In the genomic region with DNA sequence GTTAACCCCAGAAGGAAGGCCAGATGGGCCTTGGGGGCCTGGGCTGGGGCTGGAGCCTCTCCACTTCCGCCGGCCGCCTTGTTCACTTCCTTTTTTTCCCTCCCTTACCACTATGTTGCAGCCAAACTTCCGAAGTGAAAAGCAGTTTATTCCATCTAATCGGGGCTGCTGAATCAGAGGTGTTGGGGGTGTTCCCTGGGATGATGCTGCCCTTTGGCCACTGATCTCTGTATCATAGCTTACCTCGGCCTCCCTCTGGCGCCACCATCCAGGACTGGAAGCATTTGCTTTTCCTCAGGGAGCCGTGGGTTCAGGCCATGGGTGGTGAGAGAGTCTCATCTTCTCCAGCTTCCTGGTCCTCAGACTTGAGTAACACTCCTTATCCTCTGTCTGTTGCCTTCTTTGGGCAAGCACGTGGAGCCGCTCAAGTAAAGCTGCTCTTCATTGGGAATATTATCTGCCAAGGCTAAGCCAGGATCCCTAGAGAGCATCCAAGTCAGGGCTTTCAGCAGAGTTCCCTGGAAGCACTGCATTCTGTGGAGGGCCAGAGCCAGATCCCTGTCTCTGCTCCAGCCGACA, we compare ENCODE assay signal across 13 cellular contexts. TPM values are rescaled to one million over a fixed set of nuclear protein-coding genes. Genes with fewer than 3 reads are reported as not detected.
DNase-seq lines count a peak whose midpoint lies in the region; ATAC-seq and TF ChIP-seq lines count a peak whose summit lies in the region.
"Had no signal": no experiment of that assay in that cellular context is flagged by ENCODE, and none has a peak within 500 bp of the region (broad histone marks: within the 10 kb centered on the region; RNA-seq: fewer than 3 reads in every experiment).

No MANE protein-coding gene starts in this region.

- no peaks in the 10 kb centered on the region for H3K9me2 ChIP-seq in HCT116 (ENCODE audit: insufficient read depth)

- no peaks in the 10 kb centered on the region for H3K9me3 Mint-ChIP-seq in immature natural killer cell
- H3K9me3 Mint-ChIP-seq in stimulated activated naive B cell treated with anti-CD40 and anti-IgM and Interleukin-4, amounts not matched to agents 10 μg/mL and 1 μg/mL and 100 μg/mL, for 72 hours: no peaks in the 10 kb centered on the region

- no peak for TF ChIP-seq CTCF in HCT116 (IDR thresholded peaks at IDR 0.05 in 2 of 3, conservative IDR thresholded peaks at IDR 0.05 in 1 of 3; ENCODE audit: borderline replicate concordance in 1 of 3, insufficient read depth in 1 of 3, low read depth in 2 of 3, low read length in 2 of 3)

- H3K4me2 ChIP-seq in HCT116 (ENCODE audit: low read length): no peak overlapping the region

- no peak overlapping the region for H2AFZ ChIP-seq in HCT116 (ENCODE audit: low read depth, low read length, poor library complexity, severe bottlenecking)

- intact Hi-C loops in HCT116 (cut with micrococcal nuclease): no loop called here

- H3K9me3 ChIP-seq in HCT116 (ENCODE audit: control insufficient read depth in 1 of 2, insufficient read depth in 1 of 2, low read depth in 1 of 2, low read length in 2 of 2) (no peaks in the 10 kb centered on the region), adipocyte (ENCODE audit: control insufficient read depth, low read length) (no peaks in the 10 kb centered on the region)

- H3K36me3 Mint-ChIP-seq in immature natural killer cell: peaks cover 0 to 5% (median 0%) of the 10 kb centered on the region in 3 donors
- peaks cover 12 to 25% of the 10 kb centered on the region in 2 donors for H3K36me3 Mint-ChIP-seq in stimulated activated naive B cell treated with anti-CD40 and anti-IgM and Interleukin-4, amounts not matched to agents 10 μg/mL and 1 μg/mL and 100 μg/mL, for 72 hours

- H3K36me3 ChIP-seq in HCT116 (ENCODE audit: control insufficient read depth in 1 of 2, insufficient read depth in 2 of 2, low read length in 2 of 2) (no peaks in the 10 kb centered on the region), adipocyte (ENCODE audit: control insufficient read depth, insufficient read depth, low read length, severe bottlenecking) (no peaks in the 10 kb centered on the region)

- H3K27ac ChIP-seq in HCT116 (ENCODE audit: low read depth, low read length): no peak overlapping the region
- H3K27ac ChIP-seq: RWPE1 had no signal

- TF ChIP-seq RAD21 in HCT116 (IDR thresholded peaks at IDR 0.05; ENCODE audit: low read depth): no peak

- H3K4me1 Mint-ChIP-seq in immature natural killer cell: peaks cover 22 to 30% of the 10 kb centered on the region in 2 donors
- peaks cover 21 to 44% of the 10 kb centered on the region in 2 donors for H3K4me1 Mint-ChIP-seq in stimulated activated naive B cell treated with anti-CD40 and anti-IgM and Interleukin-4, amounts not matched to agents 10 μg/mL and 1 μg/mL and 100 μg/mL, for 72 hours

- ATAC-seq in HCT116: peak; percentile 58; the same call in 1 of the 2 replicates
- ATAC-seq in stimulated activated naive B cell treated with anti-CD40 and anti-IgM and Interleukin-4, amounts not matched to agents 10 μg/mL and 1 μg/mL and 100 μg/mL, for 72 hours (replicated peaks): no peak
- ATAC-seq in GM18517 (IDR thresholded peaks at IDR 0.05; ENCODE audit: unreplicated experiment): no peak

- H3K4me1 ChIP-seq in HCT116 (ENCODE audit: control insufficient read depth in 1 of 2, insufficient read depth in 2 of 2, low read length in 2 of 2) (peaks cover 18 to 24% of the 10 kb centered on the region in 2 experiments; a peak in 2 of 4 replicates), adipocyte (ENCODE audit: control insufficient read depth, insufficient read depth, low read length) (peaks cover 23% of the 10 kb centered on the region)

- no peak for TF ChIP-seq POLR2A in HCT116 (IDR thresholded peaks at IDR 0.05; ENCODE audit: borderline replicate concordance, extremely low read depth, insufficient read depth, insufficient read length)

- CTCF ChIA-PET in HCT116 (lab: Charles Lee): no interaction called here

- peaks cover 4% of the 10 kb centered on the region; the same call in 1 of the 2 replicates for H3K79me2 ChIP-seq in HCT116 (ENCODE audit: insufficient read depth, low read length)

- peaks cover 0 to 2% (median 1%) of the 10 kb centered on the region in 3 donors for H3K27me3 Mint-ChIP-seq in immature natural killer cell (ENCODE audit: low read depth in 3 of 3)
- no peaks in the 10 kb centered on the region for H3K27me3 Mint-ChIP-seq in stimulated activated naive B cell treated with anti-CD40 and anti-IgM and Interleukin-4, amounts not matched to agents 10 μg/mL and 1 μg/mL and 100 μg/mL, for 72 hours

- no peak overlapping the region for H3K9ac ChIP-seq in HCT116 (ENCODE audit: low read length)
- no peak overlapping the region for H3K9ac ChIP-seq in adipocyte (ENCODE audit: low read length)

- H3K4me3 Mint-ChIP-seq in immature natural killer cell: no peak overlapping the region
- no peak overlapping the region for H3K4me3 Mint-ChIP-seq in stimulated activated naive B cell treated with anti-CD40 and anti-IgM and Interleukin-4, amounts not matched to agents 10 μg/mL and 1 μg/mL and 100 μg/mL, for 72 hours

- RAD21 ChIA-PET in HCT116 (lab: Charles Lee; ENCODE audit: low non-redundant PET in 1 of 2, low total read pairs in 2 of 2, uncharacterized antibody in 2 of 2, unreplicated experiment in 2 of 2): no interaction called here

- BruUV-seq in HCT116 (replicated peaks; lab: Mats Ljungman, UMichigan): no TSS peak

- DNase-seq in HCT116 (ENCODE audit: low read depth, low spot score) (no peak), adipocyte (ENCODE audit: low read depth) (no peak), immature natural killer cell (no peak), cerebellar cortex (ENCODE audit: low spot score) (no peak), kidney glomerular epithelial cell (lab: John Stamatoyannopoulos, UW) (no peak)
- no peak for DNase-seq in stimulated activated naive B cell treated with anti-CD40 and anti-IgM and Interleukin-4, amounts not matched to agents 10 μg/mL and 1 μg/mL and 100 μg/mL, for 72 hours
- DNase-seq in activated CD4-positive, alpha-beta T cell treated with anti-CD3 and anti-CD28 coated beads for 1 hour: no peak
- DNase-seq: activated CD8-positive, alpha-beta memory T cell treated with anti-CD3 and anti-CD28 coated beads, Interleukin-2, amount 50 U/mL, for 48 hours; NCI-H1092 treated with DMSO at 0.1 percent for 48 hours; NCI-H446 had no signal

- H3K27ac Mint-ChIP-seq in immature natural killer cell: peak overlapping the region in 4 of 6 donors; percentile 23 to 65 (median 38)
- H3K27ac Mint-ChIP-seq in stimulated activated naive B cell treated with anti-CD40 and anti-IgM and Interleukin-4, amounts not matched to agents 10 μg/mL and 1 μg/mL and 100 μg/mL, for 72 hours: peak overlapping the region; percentile 56

- H3K27me3 ChIP-seq in HCT116 (ENCODE audit: insufficient read depth, low read length) (no peaks in the 10 kb centered on the region), adipocyte (replicated peaks; ENCODE audit: control insufficient read depth, insufficient read depth, low read length) (no peaks in the 10 kb centered on the region)

- H4K20me1 ChIP-seq in HCT116 (ENCODE audit: insufficient read depth): no peaks in the 10 kb centered on the region

- POLR2A ChIA-PET in HCT116 (lab: Charles Lee): interaction anchor here (1.3 kb wide), 1 partner anchor 40 kb away, joined by 4 read pairs; a partner anchor contains a TSS

- H3K4me3 ChIP-seq in HCT116 (replicated peaks in 1 of 2; ENCODE audit: low read depth in 1 of 2, low read length in 2 of 2) (no peak overlapping the region), adipocyte (ENCODE audit: low read length) (peak overlapping the region; percentile 12)
- H3K4me3 ChIP-seq: lung had no signal

TF ChIP-seq in HCT116, 20 proteins besides CTCF, POLR2A, EP300 and RAD21 (continues in another document):
- TF ChIP-seq, protein P1, sequence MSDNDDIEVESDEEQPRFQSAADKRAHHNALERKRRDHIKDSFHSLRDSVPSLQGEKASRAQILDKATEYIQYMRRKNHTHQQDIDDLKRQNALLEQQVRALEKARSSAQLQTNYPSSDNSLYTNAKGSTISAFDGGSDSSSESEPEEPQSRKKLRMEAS (IDR thresholded peaks at IDR 0.05): no peak
- TF ChIP-seq EZH2phosphoT487 (IDR thresholded peaks at IDR 0.05; ENCODE audit: borderline replicate concordance) (no peak), EGR1 (IDR thresholded peaks at IDR 0.05; ENCODE audit: low read depth) (no peak), EZH2 (IDR thresholded peaks at IDR 0.05) (no peak), ELF1 (IDR thresholded peaks at IDR 0.05; ENCODE audit: borderline replicate concordance, low read depth) (no peak), SP1 (IDR thresholded peaks at IDR 0.05; ENCODE audit: low read depth) (no peak), CBX3 (IDR thresholded peaks at IDR 0.05; ENCODE audit: low read depth) (no peak), YY1 (IDR thresholded peaks at IDR 0.05; ENCODE audit: extremely low read depth, insufficient replicate concordance, low read depth, low read length) (no peak), SIN3A (IDR thresholded peaks at IDR 0.05; ENCODE audit: low read depth) (no peak), ZFX (IDR thresholded peaks at IDR 0.05) (no peak)
- TF ChIP-seq, protein P2, sequence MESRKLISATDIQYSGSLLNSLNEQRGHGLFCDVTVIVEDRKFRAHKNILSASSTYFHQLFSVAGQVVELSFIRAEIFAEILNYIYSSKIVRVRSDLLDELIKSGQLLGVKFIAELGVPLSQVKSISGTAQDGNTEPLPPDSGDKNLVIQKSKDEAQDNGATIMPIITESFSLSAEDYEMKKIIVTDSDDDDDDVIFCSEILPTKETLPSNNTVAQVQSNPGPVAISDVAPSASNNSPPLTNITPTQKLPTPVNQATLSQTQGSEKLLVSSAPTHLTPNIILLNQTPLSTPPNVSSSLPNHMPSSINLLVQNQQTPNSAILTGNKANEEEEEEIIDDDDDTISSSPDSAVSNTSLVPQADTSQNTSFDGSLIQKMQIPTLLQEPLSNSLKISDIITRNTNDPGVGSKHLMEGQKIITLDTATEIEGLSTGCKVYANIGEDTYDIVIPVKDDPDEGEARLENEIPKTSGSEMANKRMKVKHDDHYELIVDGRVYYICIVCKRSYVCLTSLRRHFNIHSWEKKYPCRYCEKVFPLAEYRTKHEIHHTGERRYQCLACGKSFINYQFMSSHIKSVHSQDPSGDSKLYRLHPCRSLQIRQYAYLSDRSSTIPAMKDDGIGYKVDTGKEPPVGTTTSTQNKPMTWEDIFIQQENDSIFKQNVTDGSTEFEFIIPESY (IDR thresholded peaks at IDR 0.05; ENCODE audit: extremely low read depth, insufficient replicate concordance, low read length): no peak

RNA-seq across cellular contexts. Expression of a gene that starts 39.6 kb away (rescaled TPM):
- 11.1 TPM for total RNA-seq in HCT116 (2021; ENCODE audit: unreplicated experiment)
- polyA plus RNA-seq in HCT116 (2012): 1.9 and 3.0 TPM in 2 replicates
- 1 to 10 TPM in 1 of 3 donors, under 1 TPM in 2; 0.52 to 1.6 (median 0.75) TPM for polyA plus RNA-seq in immature natural killer cell

RNA-seq across cellular contexts. Expression of a gene that starts 40.7 kb away (rescaled TPM):
- 19.9 TPM for total RNA-seq in HCT116 (2021; ENCODE audit: unreplicated experiment)
- 11.5 and 16.3 TPM in 2 replicates for polyA plus RNA-seq in HCT116 (2012)
- 10 to 100 TPM; 17.3 to 27.5 (median 26.8) TPM for polyA plus RNA-seq in immature natural killer cell
